ENCODE assay signal across 8 cellular contexts in genomic region chr19:51407631-51408131, GRCh38. TPM values are rescaled to one million over a fixed set of nuclear protein-coding genes. Genes with fewer than 3 reads are reported as not detected.
DNase-seq lines count a peak whose midpoint lies in the region; ATAC-seq and TF ChIP-seq lines count a peak whose summit lies in the region.

No MANE protein-coding gene starts in this region.

- H3K4me1 Mint-ChIP-seq in nephron = no peaks in the 10 kb centered on the region

- H3K27me3 Mint-ChIP-seq in nephron (ENCODE audit: low read depth) = no peaks in the 10 kb centered on the region

- no peak overlapping the region for H3K27ac Mint-ChIP-seq in nephron

- peaks cover 11% of the 10 kb centered on the region for H3K9me3 Mint-ChIP-seq in nephron

- no peaks in the 10 kb centered on the region for H3K9me3 ChIP-seq in colonic mucosa

- H3K4me3 ChIP-seq in colonic mucosa = no peak overlapping the region

- no peak for ATAC-seq in GM21367 (IDR thresholded peaks at IDR 0.05; ENCODE audit: unreplicated experiment)

- peak; percentile 34 for DNase-seq in stimulated activated CD4-positive, alpha-beta T cell treated with anti-CD3 and anti-CD28 coated beads, Interleukin-15, amount 100 ng/mL, for 24 hours
- no peak for DNase-seq in stimulated activated CD4-positive, alpha-beta T cell treated with anti-CD3 and anti-CD28 coated beads, Interleukin-2, amount 100 ng/mL, for 48 hours
- DNase-seq in RPMI8226 (peak; percentile 60), colonic mucosa (no peak), NCI-H446 treated with DMSO at 0.1 percent for 48 hours (lab: John Stamatoyannopoulos, UW) (no peak), hypothalamus (lab: John Stamatoyannopoulos, UW) (no peak)

- no peaks in the 10 kb centered on the region for H3K4me1 ChIP-seq in colonic mucosa

- no peak overlapping the region for H3K27ac ChIP-seq in colonic mucosa

- no peaks in the 10 kb centered on the region for H3K36me3 ChIP-seq in colonic mucosa

- no peak overlapping the region for H3K9ac ChIP-seq in colonic mucosa (ENCODE audit: low read depth in 2 of 2, low read length in 2 of 2)

- H3K27me3 ChIP-seq in colonic mucosa = no peaks in the 10 kb centered on the region

- H3K36me3 Mint-ChIP-seq in nephron (ENCODE audit: low read depth) = peaks cover 10% of the 10 kb centered on the region

- TF ChIP-seq CTCF in colonic mucosa (IDR thresholded peaks at IDR 0.05) (peak; percentile 43), nephron (IDR thresholded peaks at IDR 0.05; ENCODE audit: unreplicated experiment in 3 of 3) (peak; percentile 15 to 35 (median 28))

- intact Hi-C loops in colonic mucosa (cut with DNase I) = loop anchor here (5.0 kb wide), 1 partner anchor 70 kb away; no protein-coding TSS in a partner anchor

- H3K4me3 Mint-ChIP-seq in nephron = no peak overlapping the region

RNA-seq across cellular contexts. Expression of gene SIGLEC10, which starts 9.8 kb away (rescaled TPM):
- 1 to 10 TPM; 1.4 to 2.7 TPM for total RNA-seq in colonic mucosa

RNA-seq across cellular contexts. Expression of gene C19orf84, which starts 17.3 kb away (rescaled TPM):
- total RNA-seq in colonic mucosa = under 1 TPM in 1 of 2 donors, not detected in 1; 0.22 TPM

RNA-seq across cellular contexts. Expression of gene LIM2, which starts 19.9 kb away (rescaled TPM):
- not detected for total RNA-seq in colonic mucosa

RNA-seq across cellular contexts. Expression of gene NKG7, which starts 35.2 kb away (rescaled TPM):
- 1 to 10 TPM; 2.3 to 2.7 TPM for total RNA-seq in colonic mucosa

RNA-seq across cellular contexts. Expression of gene CLDND2, which starts 38.9 kb away (rescaled TPM):
- total RNA-seq in colonic mucosa = 1 to 10 TPM in 1 of 2 donors, not detected in 1; 2.9 TPM

Comparison
In these comparisons a context has a peak if more than half of its experiments do, and no peak if none do; other contexts are left out.
1. DNase-seq: peak in stimulated activated CD4-positive, alpha-beta T cell treated with anti-CD3 and anti-CD28 coated beads, Interleukin-15, amount 100 ng/mL, for 24 hours (single experiment) and RPMI8226 (single experiment); none in stimulated activated CD4-positive, alpha-beta T cell treated with anti-CD3 and anti-CD28 coated beads, Interleukin-2, amount 100 ng/mL, for 48 hours (0 of 2), colonic mucosa (single experiment), NCI-H446 treated with DMSO at 0.1 percent for 48 hours (single experiment) and hypothalamus (0 of 51).